10 cellular contexts compared by ENCODE assay signal in genomic region chr2:13353083-13353482, GRCh38.
"Had no signal": no experiment of that assay in that cellular context is flagged by ENCODE, and none has a peak within 500 bp of the region (broad histone marks: within the 10 kb centered on the region; RNA-seq: fewer than 3 reads in every experiment).

No MANE protein-coding gene starts in this region.

- H3K9ac ChIP-seq: GM23248 had no signal

- H3K4me1 ChIP-seq: HAP-1 had no signal

- H3K36me3 ChIP-seq: HAP-1 had no signal

- H3K4me3 ChIP-seq: GM23248, GM23338, HAP-1 had no signal

- H2AFZ ChIP-seq: GM23248, GM23338 had no signal

- H3K27ac Mint-ChIP-seq: H9 had no signal

- FAIRE-seq: H1, H54 had no signal

- H3K9me3 Mint-ChIP-seq: GM23338 had no signal

- ATAC-seq: GM23338, HCT116 had no signal

- H3K4me3 Mint-ChIP-seq: GM23338, H9 had no signal

- H3K27ac ChIP-seq: GM23248 had no signal

- H3K9me3 ChIP-seq: HAP-1 had no signal

- DNase-seq: GM23248, GOT3, H7, H9, HCEC 1CT had no signal

- H3K4me2 ChIP-seq: GM23338 had no signal

- H3K4me1 Mint-ChIP-seq: GM23338, H9 had no signal
